In the genomic region with DNA sequence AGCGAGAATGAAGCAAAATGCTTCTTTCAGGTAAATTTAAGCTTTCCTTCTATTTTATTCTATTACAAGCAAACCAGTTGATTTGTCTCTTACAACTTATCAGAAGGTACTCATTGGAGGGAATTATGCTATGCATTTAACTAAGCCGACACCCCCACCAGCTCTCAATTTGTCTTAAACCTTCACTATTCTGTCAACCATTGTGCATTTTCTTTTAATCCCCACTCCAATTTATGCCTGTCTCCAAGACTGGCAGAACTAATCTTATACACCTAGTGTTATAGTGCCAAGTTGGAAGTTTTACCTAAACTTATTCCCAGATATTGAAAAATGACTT, we compare ENCODE assay signal across 1 cellular context.
A peak's percentile ranks its signal among the peaks of the same experiment; 100 is the strongest.
TF ChIP-seq lines count a peak whose summit lies in the region.

No MANE protein-coding gene starts in this region.

TF ChIP-seq in A549, 52 proteins besides CTCF, POLR2A, EP300 and RAD21 (continued from another document):
- TF ChIP-seq, protein P1, sequence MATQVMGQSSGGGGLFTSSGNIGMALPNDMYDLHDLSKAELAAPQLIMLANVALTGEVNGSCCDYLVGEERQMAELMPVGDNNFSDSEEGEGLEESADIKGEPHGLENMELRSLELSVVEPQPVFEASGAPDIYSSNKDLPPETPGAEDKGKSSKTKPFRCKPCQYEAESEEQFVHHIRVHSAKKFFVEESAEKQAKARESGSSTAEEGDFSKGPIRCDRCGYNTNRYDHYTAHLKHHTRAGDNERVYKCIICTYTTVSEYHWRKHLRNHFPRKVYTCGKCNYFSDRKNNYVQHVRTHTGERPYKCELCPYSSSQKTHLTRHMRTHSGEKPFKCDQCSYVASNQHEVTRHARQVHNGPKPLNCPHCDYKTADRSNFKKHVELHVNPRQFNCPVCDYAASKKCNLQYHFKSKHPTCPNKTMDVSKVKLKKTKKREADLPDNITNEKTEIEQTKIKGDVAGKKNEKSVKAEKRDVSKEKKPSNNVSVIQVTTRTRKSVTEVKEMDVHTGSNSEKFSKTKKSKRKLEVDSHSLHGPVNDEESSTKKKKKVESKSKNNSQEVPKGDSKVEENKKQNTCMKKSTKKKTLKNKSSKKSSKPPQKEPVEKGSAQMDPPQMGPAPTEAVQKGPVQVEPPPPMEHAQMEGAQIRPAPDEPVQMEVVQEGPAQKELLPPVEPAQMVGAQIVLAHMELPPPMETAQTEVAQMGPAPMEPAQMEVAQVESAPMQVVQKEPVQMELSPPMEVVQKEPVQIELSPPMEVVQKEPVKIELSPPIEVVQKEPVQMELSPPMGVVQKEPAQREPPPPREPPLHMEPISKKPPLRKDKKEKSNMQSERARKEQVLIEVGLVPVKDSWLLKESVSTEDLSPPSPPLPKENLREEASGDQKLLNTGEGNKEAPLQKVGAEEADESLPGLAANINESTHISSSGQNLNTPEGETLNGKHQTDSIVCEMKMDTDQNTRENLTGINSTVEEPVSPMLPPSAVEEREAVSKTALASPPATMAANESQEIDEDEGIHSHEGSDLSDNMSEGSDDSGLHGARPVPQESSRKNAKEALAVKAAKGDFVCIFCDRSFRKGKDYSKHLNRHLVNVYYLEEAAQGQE (IDR thresholded peaks at IDR 0.05), result peak; percentile 14; the same call in 1 of the 2 replicates
